Comparison of ENCODE assay signal across 2 cellular contexts in the genomic region with DNA sequence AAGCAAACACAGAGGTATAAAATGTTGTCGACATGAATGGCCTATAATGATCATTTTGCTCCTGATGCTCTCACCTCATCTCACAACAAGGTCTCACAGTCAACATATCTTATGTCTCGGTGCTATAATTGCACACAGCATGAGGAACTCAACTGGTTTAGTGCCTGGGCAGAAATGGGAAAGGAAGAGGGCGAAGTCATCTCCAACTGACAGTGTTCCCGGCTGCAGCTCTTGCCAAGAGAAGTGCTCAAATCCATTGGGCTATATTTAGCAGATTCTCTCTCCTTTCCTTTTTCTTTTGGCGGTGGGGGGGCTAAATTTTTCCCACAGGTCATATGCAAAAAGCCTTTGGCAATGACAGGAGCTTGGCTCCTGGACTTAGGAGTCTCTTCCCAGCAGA.
TF ChIP-seq lines count a peak whose summit lies in the region.

No MANE protein-coding gene starts in this region.

TF ChIP-seq in liver, 16 proteins besides CTCF, POLR2A, EP300 and RAD21 (continued from another document):
- TF ChIP-seq MAX (IDR thresholded peaks at IDR 0.05) (no peak), JUND (IDR thresholded peaks at IDR 0.05) (no peak), NR2F2 (IDR thresholded peaks at IDR 0.05) (no peak), TAF1 (conservative IDR thresholded peaks at IDR 0.05) (no peak), HNF4A (conservative IDR thresholded peaks at IDR 0.05) (no peak), SP1 (IDR thresholded peaks at IDR 0.05) (no peak), GABPA (IDR thresholded peaks at IDR 0.05 in 1 of 2, conservative IDR thresholded peaks at IDR 0.05 in 1 of 2) (no peak), ZBTB33 (IDR thresholded peaks at IDR 0.05) (no peak), RXRA (IDR thresholded peaks at IDR 0.05) (no peak), FOXA2 (IDR thresholded peaks at IDR 0.05) (no peak), EGR1 (IDR thresholded peaks at IDR 0.05; ENCODE audit: low read depth in 2 of 2) (no peak), FOXA1 (IDR thresholded peaks at IDR 0.05) (no peak), HNF4G (IDR thresholded peaks at IDR 0.05) (no peak), REST (IDR thresholded peaks at IDR 0.05) (no peak)

TF ChIP-seq in HepG2, 621 proteins besides CTCF, POLR2A, EP300 and RAD21 (continued from another document):
- TF ChIP-seq SNRNP70 (IDR thresholded peaks at IDR 0.05; ENCODE audit: low read depth, low read length) (no peak), FOXK1 (CRISPR knock-in tag; IDR thresholded peaks at IDR 0.05; ENCODE audit: borderline replicate concordance, low read depth) (no peak), SATB2 (CRISPR knock-in tag; IDR thresholded peaks at IDR 0.05) (no peak), GATA4 (IDR thresholded peaks at IDR 0.05; ENCODE audit: borderline replicate concordance, low read depth) (no peak), SMAD9 (CRISPR knock-in tag; IDR thresholded peaks at IDR 0.05) (no peak)
- TF ChIP-seq, protein P1, sequence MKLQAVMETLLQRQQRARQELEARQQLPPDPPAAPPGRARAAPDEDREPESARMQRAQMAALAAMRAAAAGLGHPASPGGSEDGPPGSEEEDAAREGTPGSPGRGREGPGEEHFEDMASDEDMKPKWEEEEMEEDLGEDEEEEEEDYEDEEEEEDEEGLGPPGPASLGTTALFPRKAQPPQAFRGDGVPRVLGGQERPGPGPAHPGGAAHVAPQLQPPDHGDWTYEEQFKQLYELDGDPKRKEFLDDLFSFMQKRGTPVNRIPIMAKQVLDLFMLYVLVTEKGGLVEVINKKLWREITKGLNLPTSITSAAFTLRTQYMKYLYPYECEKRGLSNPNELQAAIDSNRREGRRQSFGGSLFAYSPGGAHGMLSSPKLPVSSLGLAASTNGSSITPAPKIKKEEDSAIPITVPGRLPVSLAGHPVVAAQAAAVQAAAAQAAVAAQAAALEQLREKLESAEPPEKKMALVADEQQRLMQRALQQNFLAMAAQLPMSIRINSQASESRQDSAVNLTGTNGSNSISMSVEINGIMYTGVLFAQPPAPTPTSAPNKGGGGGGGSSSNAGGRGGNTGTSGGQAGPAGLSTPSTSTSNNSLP (IDR thresholded peaks at IDR 0.05; ENCODE audit: low read depth, low read length), result no peak
- TF ChIP-seq, protein P2, sequence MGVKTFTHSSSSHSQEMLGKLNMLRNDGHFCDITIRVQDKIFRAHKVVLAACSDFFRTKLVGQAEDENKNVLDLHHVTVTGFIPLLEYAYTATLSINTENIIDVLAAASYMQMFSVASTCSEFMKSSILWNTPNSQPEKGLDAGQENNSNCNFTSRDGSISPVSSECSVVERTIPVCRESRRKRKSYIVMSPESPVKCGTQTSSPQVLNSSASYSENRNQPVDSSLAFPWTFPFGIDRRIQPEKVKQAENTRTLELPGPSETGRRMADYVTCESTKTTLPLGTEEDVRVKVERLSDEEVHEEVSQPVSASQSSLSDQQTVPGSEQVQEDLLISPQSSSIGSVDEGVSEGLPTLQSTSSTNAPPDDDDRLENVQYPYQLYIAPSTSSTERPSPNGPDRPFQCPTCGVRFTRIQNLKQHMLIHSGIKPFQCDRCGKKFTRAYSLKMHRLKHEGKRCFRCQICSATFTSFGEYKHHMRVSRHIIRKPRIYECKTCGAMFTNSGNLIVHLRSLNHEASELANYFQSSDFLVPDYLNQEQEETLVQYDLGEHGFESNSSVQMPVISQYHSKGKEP (CRISPR knock-in tag; IDR thresholded peaks at IDR 0.05), result no peak
TF ChIP-seq in HepG2: peak in this region for 0.
